Comparison of ENCODE assay signal across 24 cellular contexts in genomic region chr12:132435486-132436187, GRCh38. TPM values are rescaled to one million over a fixed set of nuclear protein-coding genes. Genes with fewer than 3 reads are reported as not detected.
DNase-seq lines count a peak whose midpoint lies in the region; ATAC-seq, FAIRE-seq and TF ChIP-seq lines count a peak whose summit lies in the region.
"Had no signal": no experiment of that assay in that cellular context is flagged by ENCODE, and none has a peak within 500 bp of the region (broad histone marks: within the 10 kb centered on the region; RNA-seq: fewer than 3 reads in every experiment).

No MANE protein-coding gene starts in this region.

- POLR2A ChIA-PET in activated CD4-positive, alpha-beta T cell treated with anti-CD3 and anti-CD28 coated beads, Interleukin-2, amount 10 ng/mL, durations not matched to agents 7 days and 5 days (lab: Charles Lee) = no interaction called here
- POLR2A ChIA-PET in K562 (lab: Yijun Ruan, JAX) = no interaction called here

- H3K9me3 ChIP-seq in SK-N-MC (ENCODE audit: low read depth, low read length) = no peaks in the 10 kb centered on the region
- no peaks in the 10 kb centered on the region for H3K9me3 ChIP-seq in K562 (replicated peaks; ENCODE audit: control insufficient read depth, insufficient read depth, low read depth, low read length)
- peaks cover 8 to 10% of the 10 kb centered on the region in 2 donors for H3K9me3 ChIP-seq in neuronal stem cell (replicated peaks in 1 of 2; ENCODE audit: control insufficient read depth in 2 of 2, insufficient read depth in 1 of 2, low read depth in 1 of 2, low read length in 2 of 2)
- H3K9me3 ChIP-seq in stomach = no peaks in the 10 kb centered on the region

- H3K79me2 ChIP-seq in K562 (ENCODE audit: control insufficient read depth, insufficient read depth, low read length) = no peaks in the 10 kb centered on the region

- H2BK5ac ChIP-seq in neuronal stem cell (ENCODE audit: low read length) = peak overlapping the region; percentile 19

- no peak for DNase-seq in activated CD4-positive, alpha-beta T cell treated with anti-CD3 and anti-CD28 coated beads, Interleukin-2, amount 10 ng/mL, durations not matched to agents 7 days and 5 days
- DNase-seq in activated CD4-positive, alpha-beta T cell treated with anti-CD3 and anti-CD28 coated beads for 1 hour = no peak
- DNase-seq in SK-N-MC (ENCODE audit: low read depth, low spot score) (no peak), K562 (ENCODE audit: extremely low read depth in 1 of 4, low spot score in 3 of 4) (no peak), neuronal stem cell (ENCODE audit: low spot score) (no peak), stomach (no peak)
- no peak for DNase-seq in stimulated activated CD4-positive, alpha-beta T cell treated with anti-CD3 and anti-CD28 coated beads, Interleukin-12 subunit alpha, Interleukin-12 subunit beta, amount 100 ng/mL, for 4 hours
- DNase-seq: 8988T, DMS53, GDM1, H7, HFFc6, IMR-90, NCI-H1105, NCI-H146, NCI-H2029 treated with DMSO at 0.1 percent for 48 hours, NCI-H226, NCI-H510A treated with DMSO at 0.1 percent for 48 hours, NCI-H748 treated with DMSO at 0.1 percent for 48 hours, SIG-M5 had no signal

- H4K91ac ChIP-seq in neuronal stem cell (ENCODE audit: low read depth, low read length, poor library complexity) = no peak overlapping the region

- peaks cover 49% of the 10 kb centered on the region for H3K4me1 Mint-ChIP-seq in activated CD4-positive, alpha-beta T cell treated with anti-CD3 and anti-CD28 coated beads, Interleukin-2, amount 10 ng/mL, durations not matched to agents 7 days and 5 days

- peak overlapping the region; percentile 31 for H3K27ac Mint-ChIP-seq in activated CD4-positive, alpha-beta T cell treated with anti-CD3 and anti-CD28 coated beads, Interleukin-2, amount 10 ng/mL, durations not matched to agents 7 days and 5 days
- H3K27ac Mint-ChIP-seq: HFFc6 had no signal

- TF ChIP-seq POLR2A in K562 (conservative IDR thresholded peaks at IDR 0.05) (no peak), stomach (IDR thresholded peaks at IDR 0.05) (no peak)

- H3K4me3 ChIP-seq in SK-N-MC (peak overlapping the region; percentile 75), K562 (no peak overlapping the region), neuronal stem cell (ENCODE audit: low read length in 2 of 2) (no peak overlapping the region), stomach (no peak overlapping the region)

- peak overlapping the region; percentile 41 for H3K4ac ChIP-seq in neuronal stem cell (ENCODE audit: low read length)

- no peak overlapping the region for H3K14ac ChIP-seq in neuronal stem cell (ENCODE audit: low read length)

- CTCF ChIA-PET in activated CD4-positive, alpha-beta T cell treated with anti-CD3 and anti-CD28 coated beads, Interleukin-2, amount 10 ng/mL, durations not matched to agents 7 days and 5 days (lab: Charles Lee) = interaction anchor here (0.7 to 1.0 kb wide), 2 partner anchors 20 to 21 kb away, joined by 3 read pairs; no protein-coding TSS in a partner anchor
- CTCF ChIA-PET in K562 (lab: Yijun Ruan, JAX; ENCODE audit: low intra/inter-chr PET ratio) = no interaction called here

- no peaks in the 10 kb centered on the region for H3K9me1 ChIP-seq in K562 (ENCODE audit: control insufficient read depth, insufficient read depth, low read length)

- H3K27ac ChIP-seq in SK-N-MC = no peak overlapping the region
- H3K27ac ChIP-seq in K562 (ENCODE audit: extremely low read depth, low read depth, low read length) = no peak overlapping the region
- no peak overlapping the region for H3K27ac ChIP-seq in neuronal stem cell (replicated peaks; ENCODE audit: low read length)
- H3K27ac ChIP-seq in stomach = no peak overlapping the region
- H3K27ac ChIP-seq: C4-2B, RWPE1 had no signal

- ATAC-seq in K562 (no peak), HG03342 (IDR thresholded peaks at IDR 0.05; ENCODE audit: unreplicated experiment) (no peak)

- no peaks in the 10 kb centered on the region for H3K27me3 Mint-ChIP-seq in activated CD4-positive, alpha-beta T cell treated with anti-CD3 and anti-CD28 coated beads, Interleukin-2, amount 10 ng/mL, durations not matched to agents 7 days and 5 days

- intact Hi-C loops in K562 (cut with micrococcal nuclease) = no loop called here
- intact Hi-C loops in stomach (cut with DNase I; ENCODE audit: low total_unique reads) = no loop called here

- 3% methylated on average over 20 of the region's 39 CpGs for WGBS in K562 (ENCODE audit: insufficient coverage, low coverage, missing lambda C conversion rate)
- no CpG with 5 or more reads among the region's 39 CpGs for WGBS in neuronal stem cell (ENCODE audit: extremely low coverage in 2 of 2, insufficient read length in 2 of 2, insufficient replicate concordance in 1 of 2), 2 donors
- 91 to 94% (median 93%) methylated on average over 34 to 39 of the region's 39 CpGs for WGBS in stomach, 5 donors

- peak overlapping the region; percentile 89 for H3K23ac ChIP-seq in neuronal stem cell (ENCODE audit: low read depth, low read length, poor library complexity)

- TF ChIP-seq EP300 in K562 (IDR thresholded peaks at IDR 0.05; ENCODE audit: low read length) (no peak), stomach (IDR thresholded peaks at IDR 0.05) (no peak)

- H3K9ac ChIP-seq in SK-N-MC (ENCODE audit: insufficient read length) = no peak overlapping the region
- H3K9ac ChIP-seq in K562 (ENCODE audit: insufficient read depth in 1 of 2, low read depth in 2 of 2, low read length in 2 of 2) = peak overlapping the region in 1 of 2 experiments; percentile 52; a peak in 1 of 4 replicates
- H3K9ac ChIP-seq in neuronal stem cell (ENCODE audit: low read depth, low read length, poor library complexity) = no peak overlapping the region

- peak overlapping the region; percentile 68 for H2AK5ac ChIP-seq in neuronal stem cell (ENCODE audit: low read depth, low read length)

- no peak overlapping the region for H3K4me2 ChIP-seq in K562 (ENCODE audit: insufficient read depth, low read length)
- H3K4me2 ChIP-seq in neuronal stem cell (ENCODE audit: insufficient read depth, low read length, poor library complexity, severe bottlenecking) = no peak overlapping the region

- H2AFZ ChIP-seq in K562 (ENCODE audit: low read depth, low read length) (no peak overlapping the region), neuronal stem cell (ENCODE audit: low read length) (no peak overlapping the region)

- H3K36me3 Mint-ChIP-seq in activated CD4-positive, alpha-beta T cell treated with anti-CD3 and anti-CD28 coated beads, Interleukin-2, amount 10 ng/mL, durations not matched to agents 7 days and 5 days (ENCODE audit: low read depth) = no peaks in the 10 kb centered on the region

- peak overlapping the region; percentile 7 for H2BK12ac ChIP-seq in neuronal stem cell (ENCODE audit: low read length)

- H3K27me3 ChIP-seq in K562 (ENCODE audit: control insufficient read depth in 2 of 2, insufficient read depth in 2 of 2, low read length in 2 of 2) = peaks cover 43 to 93% of the 10 kb centered on the region in 2 experiments
- peaks cover 0 to 82% (median 0%) of the 10 kb centered on the region in 3 experiments for H3K27me3 ChIP-seq in neuronal stem cell (ENCODE audit: control insufficient read depth in 3 of 3, insufficient read depth in 3 of 3, low read depth in 1 of 3, low read length in 3 of 3)
- H3K27me3 ChIP-seq in stomach = peaks cover 0 to 78% (median 21%) of the 10 kb centered on the region in 3 donors

- peak overlapping the region; percentile 31 for H3K18ac ChIP-seq in neuronal stem cell (ENCODE audit: low read length)

- H3K4me1 ChIP-seq in K562 (replicated peaks in 1 of 2; ENCODE audit: control insufficient read depth in 2 of 2, insufficient read depth in 2 of 2, low read length in 2 of 2) (peaks cover 0 to 52% of the 10 kb centered on the region in 2 experiments; a peak in 4 of 5 replicates), neuronal stem cell (ENCODE audit: control insufficient read depth in 2 of 2, insufficient read depth in 1 of 2, low read depth in 1 of 2, low read length in 2 of 2) (peaks cover 4 to 29% of the 10 kb centered on the region in 2 donors), stomach (peaks cover 3 to 31% (median 23%) of the 10 kb centered on the region in 4 donors)

- FAIRE-seq in K562 (lab: Jason Lieb, UNC) = no peak
- FAIRE-seq: GM19239 had no signal

- H4K8ac ChIP-seq in neuronal stem cell (ENCODE audit: low read depth, low read length) = peak overlapping the region; percentile 0

- H3K4me3 Mint-ChIP-seq in activated CD4-positive, alpha-beta T cell treated with anti-CD3 and anti-CD28 coated beads, Interleukin-2, amount 10 ng/mL, durations not matched to agents 7 days and 5 days = peak overlapping the region; percentile 30
- H3K4me3 Mint-ChIP-seq: HFFc6 had no signal

- H3K9me3 Mint-ChIP-seq in activated CD4-positive, alpha-beta T cell treated with anti-CD3 and anti-CD28 coated beads, Interleukin-2, amount 10 ng/mL, durations not matched to agents 7 days and 5 days = no peaks in the 10 kb centered on the region
- H3K9me3 Mint-ChIP-seq: HFFc6 had no signal

- peaks cover 5% of the 10 kb centered on the region; the same call in 1 of the 2 replicates for H4K20me1 ChIP-seq in K562 (replicated peaks; ENCODE audit: control insufficient read depth, insufficient read depth, low read length)

- in situ Hi-C loops in K562 (cut with MboI) = no loop called here

- H2BK120ac ChIP-seq in neuronal stem cell (ENCODE audit: low read depth, low read length) = peak overlapping the region; percentile 16

- TF ChIP-seq CTCF in K562 (IDR thresholded peaks at IDR 0.05 in 2 of 3, conservative IDR thresholded peaks at IDR 0.05 in 1 of 3; ENCODE audit: insufficient read depth in 2 of 3, low read depth in 1 of 3, low read length in 3 of 3) (no peak), stomach (IDR thresholded peaks at IDR 0.05) (no peak)

- no TSS peak for BruUV-seq in K562 (replicated peaks; lab: Mats Ljungman, UMichigan)

- H3K79me1 ChIP-seq in neuronal stem cell (ENCODE audit: low read depth, low read length) = peaks cover 5% of the 10 kb centered on the region

- peak overlapping the region; percentile 95 for H2BK15ac ChIP-seq in neuronal stem cell (ENCODE audit: low read length)

- TF ChIP-seq RAD21 in K562 (CRISPR knock-in tag; conservative IDR thresholded peaks at IDR 0.05 in 1 of 2, IDR thresholded peaks at IDR 0.05 in 1 of 2) = no peak

- H3K36me3 ChIP-seq in SK-N-MC (ENCODE audit: insufficient read depth, low read length) (no peaks in the 10 kb centered on the region), K562 (ENCODE audit: control insufficient read depth, insufficient read depth, low read length) (no peaks in the 10 kb centered on the region), neuronal stem cell (replicated peaks in 1 of 2; ENCODE audit: control insufficient read depth in 2 of 2, insufficient read depth in 2 of 2, low read length in 2 of 2) (no peaks in the 10 kb centered on the region), stomach (no peaks in the 10 kb centered on the region)

RNA-seq across cellular contexts. Expression of gene FBRSL1, which starts 54.3 kb away (rescaled TPM):
- 10 to 100 TPM; 49.8 to 51.1 TPM for total RNA-seq in activated CD4-positive, alpha-beta T cell treated with anti-CD3 and anti-CD28 coated beads, Interleukin-2, amount 10 ng/mL, durations not matched to agents 7 days and 5 days
- 25.5 and 41.9 TPM in 2 replicates for total RNA-seq in K562 (2011; cell fraction: chromatin; rRNA removed; ENCODE audit: low replicate concordance)
- 25.0 and 40.7 TPM in 2 replicates for total RNA-seq in K562 (2011; cell fraction: nucleolus; rRNA removed)
- total RNA-seq in K562 (2011; cell fraction: nucleoplasm; rRNA removed) = 23.3 and 28.3 TPM in 2 replicates
- 21.7 and 24.6 TPM in 2 replicates for total RNA-seq in K562 (2014; rRNA removed)
- total RNA-seq in K562 (2014; rRNA removed; fragmentation: Illumina TruSeq; extraction: Trizol) = 1.1 and 1.3 TPM in 2 replicates
- 7.3 and 12.9 TPM in 2 replicates for total RNA-seq in K562 (2015; rRNA removed; fragmentation: Illumina TruSeq; extraction: Trizol)
- 112 and 129 TPM in 2 replicates for total RNA-seq in K562 (2021)
- 1.9 and 4.3 TPM in 2 replicates for polyA plus RNA-seq in K562 (2011; rRNA removed)
- polyA plus RNA-seq in K562 (2011; cell fraction: cytosol; rRNA removed) = 3.7 and 13.3 TPM in 2 replicates
- 16.7 and 51.7 TPM in 2 replicates for polyA plus RNA-seq in K562 (2011; cell fraction: nucleus; rRNA removed)
- 41.9 and 54.8 TPM in 2 replicates for polyA plus RNA-seq in K562 (2012)
- 29.3 and 35.8 TPM in 2 replicates for polyA plus RNA-seq in K562 (2014; fragmentation: Illumina TruSeq; extraction: Trizol)
- polyA plus RNA-seq in K562 (2014; fragmentation: Nextera tagmentation; extraction: Ambion mirVana) = under 1 TPM; 0.24 to 0.29 TPM
- polyA plus RNA-seq in K562 (2014; rRNA removed) = 27.4 and 32.3 TPM in 2 replicates
- 0.81 and 1.8 TPM in 2 replicates for polyA minus RNA-seq in K562 (2011; rRNA and poly(A)+ RNA removed)
- 21.0 and 29.9 TPM in 2 replicates for polyA minus RNA-seq in K562 (2011; cell fraction: cytosol; rRNA and poly(A)+ RNA removed)
- polyA minus RNA-seq in K562 (2011; cell fraction: nucleus; rRNA and poly(A)+ RNA removed) = 9.0 and 9.3 TPM in 2 replicates
- 61.7 TPM for polyA plus RNA-seq in neuronal stem cell (2013, experiment 1 of 2)
- polyA plus RNA-seq in neuronal stem cell (2013, experiment 2 of 2) = 70.1 TPM
- total RNA-seq in stomach = 100 to 1,000 TPM in 1 of 5 donors, 10 to 100 TPM in 2, 1 to 10 TPM in 2; 5.3 to 110 (median 51.1) TPM
- polyA plus RNA-seq in stomach = 10 to 100 TPM; 13.3 to 17.6 (median 13.7) TPM
